ENCODE assay signal across 20 cellular contexts in genomic region chr6:52922161-52922560, GRCh38. TPM values are rescaled to one million over a fixed set of nuclear protein-coding genes. Genes with fewer than 3 reads are reported as not detected.
DNase-seq lines count a peak whose midpoint lies in the region; ATAC-seq and TF ChIP-seq lines count a peak whose summit lies in the region.
"Had no signal": no experiment of that assay in that cellular context is flagged by ENCODE, and none has a peak within 500 bp of the region (broad histone marks: within the 10 kb centered on the region; RNA-seq: fewer than 3 reads in every experiment).

No MANE protein-coding gene starts in this region.

- peak overlapping the region in 1 of 2 experiments; percentile 43 for H3K18ac ChIP-seq in mesenchymal stem cell (ENCODE audit: low read depth in 1 of 2, low read length in 2 of 2)

- H2AK5ac ChIP-seq in mesenchymal stem cell (ENCODE audit: low read length, severe bottlenecking) = no peak overlapping the region

- DNase-seq in epithelial cell of esophagus (ENCODE audit: low read depth) (peak; percentile 32), mesenchymal stem cell (no peak), upper lobe of left lung (no peak), ecto neural progenitor cell (ENCODE audit: low spot score) (no peak), left ventricle myocardium superior (no peak), omental fat pad (ENCODE audit: low spot score) (no peak)
- DNase-seq: Caco-2; CD4-positive, alpha-beta T cell; DMS 273 treated with DMSO at 0.1 percent for 48 hours; KG1; NCI-H1092 treated with DMSO at 0.1 percent for 48 hours; NCI-H146; NCI-H2081; NCI-H2171; NCI-H345; NCI-H774; Peyer's patch had no signal

- no peak overlapping the region for H3K14ac ChIP-seq in mesenchymal stem cell (ENCODE audit: low read length in 2 of 2)

- TF ChIP-seq POLR2A in upper lobe of left lung (IDR thresholded peaks at IDR 0.05) = peak in 1 of 4 donors; percentile 3

- ATAC-seq in upper lobe of left lung (ENCODE audit: low FRiP score in 2 of 2) (no peak), left ventricle myocardium superior (no peak), omental fat pad (ENCODE audit: low FRiP score) (no peak)
- ATAC-seq: SK-N-SH treated with all-trans-retinoic acid at 6 μM for 48 hours had no signal

- no peaks in the 10 kb centered on the region for H3K36me3 ChIP-seq in HUES6 (ENCODE audit: control insufficient read depth, insufficient read depth, low read length)
- no peaks in the 10 kb centered on the region for H3K36me3 ChIP-seq in mesenchymal stem cell (ENCODE audit: control insufficient read depth in 1 of 2, insufficient read depth in 2 of 2, low read depth in 1 of 2, low read length in 2 of 2)
- H3K36me3 ChIP-seq in upper lobe of left lung = no peaks in the 10 kb centered on the region
- H3K36me3 ChIP-seq: BLaER1, Peyer's patch had no signal

- H3K4me3 ChIP-seq in HUES6 (ENCODE audit: low read depth, low read length) (no peak overlapping the region), epithelial cell of esophagus (ENCODE audit: low read length) (no peak overlapping the region), mesenchymal stem cell (ENCODE audit: insufficient read depth in 1 of 2, low read depth in 1 of 2, low read length in 2 of 2) (no peak overlapping the region), upper lobe of left lung (no peak overlapping the region)
- H3K4me3 ChIP-seq: BLaER1, Peyer's patch had no signal

- H3K27me3 ChIP-seq in HUES6 (ENCODE audit: control insufficient read depth, insufficient read depth, low read length) (no peaks in the 10 kb centered on the region), mesenchymal stem cell (ENCODE audit: control insufficient read depth in 1 of 2, insufficient read depth in 1 of 2, low read length in 2 of 2) (no peaks in the 10 kb centered on the region), upper lobe of left lung (no peaks in the 10 kb centered on the region)
- H3K27me3 ChIP-seq: BLaER1, Peyer's patch had no signal

- H2BK12ac ChIP-seq in mesenchymal stem cell (ENCODE audit: low read length in 2 of 2) = no peak overlapping the region

- no peak overlapping the region for H4K91ac ChIP-seq in mesenchymal stem cell (ENCODE audit: low read length)

- no peak for TF ChIP-seq CTCF in epithelial cell of esophagus (IDR thresholded peaks at IDR 0.05; ENCODE audit: insufficient read depth, low read depth, low read length, missing control alignments)
- TF ChIP-seq CTCF in upper lobe of left lung (IDR thresholded peaks at IDR 0.05) = no peak
- no peak for TF ChIP-seq CTCF in omental fat pad (IDR thresholded peaks at IDR 0.05)

- H3K9ac ChIP-seq in HUES6 (ENCODE audit: low read length) = peak overlapping the region; percentile 73
- no peak overlapping the region for H3K9ac ChIP-seq in mesenchymal stem cell (ENCODE audit: low read length)
- H3K9ac ChIP-seq: BLaER1 had no signal

- H3K4me1 ChIP-seq in HUES6 (ENCODE audit: control insufficient read depth, insufficient read depth, low read length) (peaks cover 24% of the 10 kb centered on the region), mesenchymal stem cell (ENCODE audit: control insufficient read depth, insufficient read depth, low read depth, low read length) (no peaks in the 10 kb centered on the region), upper lobe of left lung (peaks cover 6 to 48% (median 10%) of the 10 kb centered on the region in 4 donors)
- H3K4me1 ChIP-seq: BLaER1, Peyer's patch had no signal

- H3K27ac ChIP-seq in HUES6 (ENCODE audit: low read depth, low read length) = peak overlapping the region; percentile 42; the same call in 1 of the 2 replicates
- no peak overlapping the region for H3K27ac ChIP-seq in mesenchymal stem cell (ENCODE audit: low read length, poor library complexity, severe bottlenecking)
- H3K27ac ChIP-seq in upper lobe of left lung = peak overlapping the region in 3 of 4 donors; percentile 53 to 77 (median 53)
- H3K27ac ChIP-seq: BLaER1, Peyer's patch had no signal

- H2BK5ac ChIP-seq in mesenchymal stem cell (ENCODE audit: low read depth, low read length, poor library complexity, severe bottlenecking) = no peak overlapping the region

- H3K4ac ChIP-seq in mesenchymal stem cell (ENCODE audit: low read depth in 1 of 2, low read length in 2 of 2) = no peak overlapping the region

- no peak overlapping the region for H3K23ac ChIP-seq in mesenchymal stem cell (ENCODE audit: low read length in 2 of 2)

- H4K8ac ChIP-seq in mesenchymal stem cell (ENCODE audit: low read length) = no peak overlapping the region

- intact Hi-C loops in left ventricle myocardium superior (cut with micrococcal nuclease) = no loop called here

- H3K79me1 ChIP-seq in mesenchymal stem cell (replicated peaks; ENCODE audit: low read length, poor library complexity, severe bottlenecking) = no peaks in the 10 kb centered on the region

- no peak for TF ChIP-seq EP300 in upper lobe of left lung (IDR thresholded peaks at IDR 0.05)

- no peak overlapping the region for H3K4me2 ChIP-seq in mesenchymal stem cell (ENCODE audit: low read length, poor library complexity, severe bottlenecking)
- H3K4me2 ChIP-seq: BLaER1 had no signal

- H2AFZ ChIP-seq in mesenchymal stem cell (ENCODE audit: low read depth, low read length) = no peak overlapping the region

- WGBS in mesenchymal stem cell = 92% methylated on average over 10 of the region's 10 CpGs
- WGBS in upper lobe of left lung, 2 donors = 72 to 81% methylated on average over 10 of the region's 10 CpGs

- H3K9me3 ChIP-seq in HUES6 (ENCODE audit: control insufficient read depth, insufficient read depth, low read depth, low read length) (no peaks in the 10 kb centered on the region; the same call in 1 of the 2 replicates), mesenchymal stem cell (ENCODE audit: control insufficient read depth, low read length) (no peaks in the 10 kb centered on the region), upper lobe of left lung (no peaks in the 10 kb centered on the region)
- H3K9me3 ChIP-seq: BLaER1, Caco-2, Peyer's patch had no signal

- H2BK15ac ChIP-seq in mesenchymal stem cell (ENCODE audit: low read depth, poor library complexity, severe bottlenecking) = peak overlapping the region; percentile 52

- H2BK120ac ChIP-seq in mesenchymal stem cell (ENCODE audit: low read depth, low read length) = no peak overlapping the region

RNA-seq across cellular contexts. Expression of gene GSTA3, which starts 12.7 kb away (rescaled TPM):
- polyA plus RNA-seq in mesenchymal stem cell (2013, experiment 1 of 2) = not detected
- polyA plus RNA-seq in mesenchymal stem cell (2013, experiment 2 of 2) = not detected
- total RNA-seq in upper lobe of left lung (1 to 10 TPM in 1 of 6 donors, under 1 TPM in 4, not detected in 1; 0.46 to 2.0 (median 0.57) TPM), left ventricle myocardium superior (not detected), omental fat pad (not detected)
- total RNA-seq: Caco-2; CD4-positive, alpha-beta T cell; Peyer's patch had no signal
